ENCODE assay signal across 16 cellular contexts in the genomic region with DNA sequence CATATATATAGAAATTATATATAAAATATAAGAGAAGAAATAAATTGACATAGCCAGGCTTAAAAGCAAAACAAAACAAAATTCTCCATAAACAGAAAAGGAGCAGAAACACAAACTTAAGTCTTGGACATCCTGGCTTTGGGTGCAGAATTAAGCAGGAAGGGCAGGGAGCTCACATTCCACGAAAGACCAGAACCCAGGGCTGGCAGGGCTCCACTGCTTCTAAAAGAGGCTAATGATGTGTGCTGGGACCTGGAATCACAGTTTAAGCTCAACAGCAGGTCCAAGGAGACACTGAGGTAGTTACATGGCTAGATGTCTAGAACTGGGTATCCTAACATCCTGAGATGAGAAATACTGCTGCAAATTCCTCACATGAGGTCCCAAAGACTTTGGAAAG.
"Had no signal": no experiment of that assay in that cellular context is flagged by ENCODE, and none has a peak within 500 bp of the region (broad histone marks: within the 10 kb centered on the region; RNA-seq: fewer than 3 reads in every experiment).

No MANE protein-coding gene starts in this region.

- H3K9me3 ChIP-seq: esophagus muscularis mucosa, gastrocnemius medialis, lower lobe of right lung had no signal

- H3K27ac ChIP-seq: dorsolateral prefrontal cortex, esophagus muscularis mucosa, gastrocnemius medialis, lower lobe of right lung had no signal

- H3K4me3 ChIP-seq: coronary artery, dorsolateral prefrontal cortex, esophagus muscularis mucosa, gastrocnemius medialis, heart right ventricle, left lung, lower lobe of right lung had no signal

- H3K4me1 ChIP-seq: gastrocnemius medialis had no signal

- H3K27me3 ChIP-seq: dorsolateral prefrontal cortex, esophagus muscularis mucosa, gastrocnemius medialis, heart right ventricle, left lung had no signal

- ATAC-seq: gastrocnemius medialis, left ventricle myocardium superior, lower lobe of right lung had no signal

- H3K36me3 ChIP-seq: esophagus muscularis mucosa, gastrocnemius medialis, heart right ventricle, left lung, lower lobe of right lung had no signal

- DNase-seq: dorsolateral prefrontal cortex; effector CD4-positive, alpha-beta T cell; effector memory CD4-positive, alpha-beta T cell; foreskin melanocyte; gastrocnemius medialis; glutamatergic neuron; head of caudate nucleus; heart right ventricle; hippocampal formation; left cardiac atrium; left lung; left ventricle myocardium superior; lower lobe of right lung; mesendoderm had no signal
